Comparison of ENCODE assay signal across 16 cellular contexts in the genomic region with DNA sequence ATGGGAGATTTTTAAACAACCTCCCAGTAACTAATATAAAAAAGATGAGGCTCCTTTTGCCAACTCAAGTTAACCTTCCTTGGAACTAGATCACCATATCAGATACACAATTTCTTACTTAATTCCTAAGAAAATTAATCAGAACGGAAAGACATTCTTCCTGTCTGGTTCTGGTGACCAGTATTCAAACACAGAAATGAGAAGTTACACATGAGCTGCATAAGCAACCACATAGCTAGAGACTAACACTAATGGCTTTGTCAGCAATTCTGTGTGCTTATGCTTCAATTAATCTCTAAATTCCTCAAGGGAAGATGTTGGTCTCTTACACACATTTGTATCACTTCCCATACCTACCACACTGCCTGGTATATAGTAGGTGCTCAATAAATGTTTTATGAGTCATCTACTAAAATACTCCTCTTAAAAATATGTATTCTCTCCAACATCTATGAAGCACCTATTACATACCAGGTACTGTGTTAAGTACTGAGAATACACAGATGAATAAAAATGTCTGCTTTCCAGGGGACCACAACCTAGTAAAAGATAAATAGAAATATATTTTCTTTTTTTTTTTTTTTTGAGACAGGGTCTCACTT. TPM values are rescaled to one million over a fixed set of nuclear protein-coding genes. Genes with fewer than 3 reads are reported as not detected.
A peak's percentile ranks its signal among the peaks of the same experiment; 100 is the strongest.
DNase-seq lines count a peak whose midpoint lies in the region; ATAC-seq, FAIRE-seq and TF ChIP-seq lines count a peak whose summit lies in the region.
"Had no signal": no experiment of that assay in that cellular context is flagged by ENCODE, and none has a peak within 500 bp of the region (broad histone marks: within the 10 kb centered on the region; RNA-seq: fewer than 3 reads in every experiment).

No MANE protein-coding gene starts in this region.

- no peak for TF ChIP-seq RAD21 in A549 (conservative IDR thresholded peaks at IDR 0.05 in 1 of 2, IDR thresholded peaks at IDR 0.05 in 1 of 2)

- ATAC-seq in A549 (no peak), left lung (peak; percentile 25), HG02759 (IDR thresholded peaks at IDR 0.05; ENCODE audit: unreplicated experiment) (no peak), HG02798 (IDR thresholded peaks at IDR 0.05; ENCODE audit: poor library complexity, unreplicated experiment) (no peak), GM18502 (IDR thresholded peaks at IDR 0.05; ENCODE audit: poor library complexity, unreplicated experiment) (no peak)

- POLR2A ChIA-PET in A549 (lab: Yijun Ruan, JAX): no interaction called here

- H3K9me3 ChIP-seq in A549 (no peaks in the 10 kb centered on the region), left lung (no peaks in the 10 kb centered on the region)
- H3K9me3 ChIP-seq: SJCRH30 had no signal

- H3K4me2 ChIP-seq in A549: no peak overlapping the region

- H3K4me1 ChIP-seq in A549: peaks cover 11% of the 10 kb centered on the region
- peaks cover 22 to 51% of the 10 kb centered on the region in 2 donors for H3K4me1 ChIP-seq in left lung

- no peak overlapping the region for H3K27ac ChIP-seq in A549
- peak overlapping the region in 1 of 2 donors; percentile 49 for H3K27ac ChIP-seq in left lung
- H3K27ac ChIP-seq: SJCRH30 had no signal

- H3K4me3 ChIP-seq in A549: no peak overlapping the region
- H3K4me3 ChIP-seq in NB4 (ENCODE audit: low read depth, low read length): no peak overlapping the region
- no peak overlapping the region for H3K4me3 ChIP-seq in left lung
- H3K4me3 ChIP-seq: SJCRH30 had no signal

- TF ChIP-seq POLR2A in A549 (IDR thresholded peaks at IDR 0.05; ENCODE audit: low read length) (no peak), NB4 (IDR thresholded peaks at IDR 0.05; ENCODE audit: extremely low read depth, insufficient read length) (no peak)

- no peak for DNase-seq in A549 (ENCODE audit: low read depth in 1 of 2, low spot score in 1 of 2)
- no peak for DNase-seq in D721Med (ENCODE audit: insufficient read length, low spot score)
- DNase-seq in NB4 (ENCODE audit: low read depth): peak; percentile 24
- no peak for DNase-seq in left lung
- DNase-seq in NOMO-1 treated with dmso at 0.1 percent for 144 hours (lab: John Stamatoyannopoulos, UW; ENCODE audit: unreplicated experiment): no peak
- DNase-seq: CD8-positive, alpha-beta memory T cell; DMS153; HCEC 1CT; NCI-H1417; NCI-H2029 treated with DMSO at 0.1 percent for 48 hours; NCI-H510A treated with DMSO at 0.1 percent for 48 hours; SJCRH30; SW 1271 had no signal

- intact Hi-C loops in left lung (cut with DNase I): no loop called here

- TF ChIP-seq CTCF in A549 (IDR thresholded peaks at IDR 0.05): no peak
- TF ChIP-seq CTCF in D721Med (IDR thresholded peaks at IDR 0.05; ENCODE audit: insufficient read depth, missing control alignments): no peak
- TF ChIP-seq CTCF in NB4 (IDR thresholded peaks at IDR 0.05; ENCODE audit: low read depth, low read length): no peak
- TF ChIP-seq CTCF in left lung (IDR thresholded peaks at IDR 0.05): no peak

- no peaks in the 10 kb centered on the region for H3K27me3 ChIP-seq in left lung
- H3K27me3 ChIP-seq: SJCRH30 had no signal

- FAIRE-seq in A549 (lab: Jason Lieb, UNC) (no peak), D721Med (lab: Jason Lieb, UNC) (peak; percentile 68)

- WGBS in A549 (ENCODE audit: missing lambda C conversion rate): 79% methylated on average over 1 of the region's 1 CpG

- CTCF ChIA-PET in A549 (lab: Yijun Ruan, JAX): no interaction called here

- no peaks in the 10 kb centered on the region for H3K36me3 ChIP-seq in left lung
- H3K36me3 ChIP-seq: SJCRH30 had no signal

- no peak for TF ChIP-seq EP300 in A549 (IDR thresholded peaks at IDR 0.05)

TF ChIP-seq in A549, 52 proteins besides CTCF, POLR2A, EP300 and RAD21:
- peak; percentile 76 for TF ChIP-seq MAFK (IDR thresholded peaks at IDR 0.05; ENCODE audit: partially characterized antibody)
- no peak for TF ChIP-seq HOXA7 (CRISPR knock-in tag; IDR thresholded peaks at IDR 0.05)

RNA-seq across cellular contexts. Expression of a gene that starts 54.5 kb away (rescaled TPM):
- polyA plus RNA-seq in A549 (2011; rRNA removed) (4.1 and 4.7 TPM in 2 replicates), A549 (2017; fragmentation: RNase III; extraction: RNeasy Plus Mini Kit Qiagen cat#74134 plus additional on column Dnase treatment) (2.4 to 3.1 TPM (median 2.8 TPM) in 3 replicates)
- 1.5 and 2.1 TPM in 2 replicates for polyA plus RNA-seq in A549 (2012; cell fraction: cytosol; rRNA removed)
- polyA plus RNA-seq in A549 (2012; cell fraction: nucleus; rRNA removed): 3.1 and 4.1 TPM in 2 replicates
- 6.7 and 7.3 TPM in 2 replicates for polyA minus RNA-seq in A549 (2011; rRNA and poly(A)+ RNA removed)
- 10 to 100 TPM; 43.8 to 59.6 TPM for total RNA-seq in left lung
- polyA plus RNA-seq: CD8-positive, alpha-beta memory T cell had no signal
